1 cellular context compared by ENCODE assay signal in genomic region chr10:73798087-73798486, GRCh38.
A peak's percentile ranks its signal among the peaks of the same experiment; 100 is the strongest.
TF ChIP-seq lines count a peak whose summit lies in the region.

No MANE protein-coding gene starts in this region.

TF ChIP-seq in K562, 482 proteins besides CTCF, POLR2A, EP300 and RAD21:
- TF ChIP-seq BRD9 (IDR thresholded peaks at IDR 0.05; ENCODE audit: low read depth, partially characterized antibody) = no peak
- TF ChIP-seq, protein P1, sequence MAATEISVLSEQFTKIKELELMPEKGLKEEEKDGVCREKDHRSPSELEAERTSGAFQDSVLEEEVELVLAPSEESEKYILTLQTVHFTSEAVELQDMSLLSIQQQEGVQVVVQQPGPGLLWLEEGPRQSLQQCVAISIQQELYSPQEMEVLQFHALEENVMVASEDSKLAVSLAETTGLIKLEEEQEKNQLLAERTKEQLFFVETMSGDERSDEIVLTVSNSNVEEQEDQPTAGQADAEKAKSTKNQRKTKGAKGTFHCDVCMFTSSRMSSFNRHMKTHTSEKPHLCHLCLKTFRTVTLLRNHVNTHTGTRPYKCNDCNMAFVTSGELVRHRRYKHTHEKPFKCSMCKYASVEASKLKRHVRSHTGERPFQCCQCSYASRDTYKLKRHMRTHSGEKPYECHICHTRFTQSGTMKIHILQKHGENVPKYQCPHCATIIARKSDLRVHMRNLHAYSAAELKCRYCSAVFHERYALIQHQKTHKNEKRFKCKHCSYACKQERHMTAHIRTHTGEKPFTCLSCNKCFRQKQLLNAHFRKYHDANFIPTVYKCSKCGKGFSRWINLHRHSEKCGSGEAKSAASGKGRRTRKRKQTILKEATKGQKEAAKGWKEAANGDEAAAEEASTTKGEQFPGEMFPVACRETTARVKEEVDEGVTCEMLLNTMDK (IDR thresholded peaks at IDR 0.05; ENCODE audit: borderline replicate concordance, insufficient read depth, low read depth, low read length, poor library complexity, severe bottlenecking) = no peak
- peak; percentile 51; the same call in 1 of the 2 replicates for TF ChIP-seq ZNF41 (CRISPR knock-in tag; conservative IDR thresholded peaks at IDR 0.05)
- 0 out of 2 replicates have a peak, but pooled peaks have one; percentile 14 for TF ChIP-seq POLR2AphosphoS2 (IDR thresholded peaks at IDR 0.05; ENCODE audit: low read length)
- TF ChIP-seq ZBTB8A (IDR thresholded peaks at IDR 0.05; ENCODE audit: partially characterized antibody) = no peak
- TF ChIP-seq RCOR1 (IDR thresholded peaks at IDR 0.05; ENCODE audit: borderline replicate concordance in 1 of 2, low read depth in 2 of 2, low read length in 2 of 2) = no peak
- no peak for TF ChIP-seq ZBTB40 (IDR thresholded peaks at IDR 0.05)
- TF ChIP-seq ZBTB40 (CRISPR knock-in tag; IDR thresholded peaks at IDR 0.05) = no peak
- TF ChIP-seq ZBTB26 (CRISPR knock-in tag; IDR thresholded peaks at IDR 0.05) = peak; percentile 71; the same call in 1 of the 2 replicates
- peak; percentile 48; the same call in 1 of the 2 replicates for TF ChIP-seq POLR2G (IDR thresholded peaks at IDR 0.05; ENCODE audit: low read depth, low read length)
